ENCODE assay signal across 8 cellular contexts in genomic region chr18:23134780-23135678, GRCh38. TPM values are rescaled to one million over a fixed set of nuclear protein-coding genes. Genes with fewer than 3 reads are reported as not detected.
DNase-seq lines count a peak whose midpoint lies in the region; ATAC-seq and TF ChIP-seq lines count a peak whose summit lies in the region.

TSS of gene CABLES1 (plus strand) at chr18:23135485. CDS start at chr18:23135763, 278 bp downstream.

- H3K27me3 ChIP-seq in MG63, result no peaks in the 10 kb centered on the region
- H3K27me3 ChIP-seq in effector memory CD4-positive, alpha-beta T cell (replicated peaks; ENCODE audit: control insufficient read depth, insufficient read depth, low read length, poor library complexity, severe bottlenecking), result peaks cover 22% of the 10 kb centered on the region

- H3K9me3 ChIP-seq in MG63, result no peaks in the 10 kb centered on the region
- no peaks in the 10 kb centered on the region for H3K9me3 ChIP-seq in effector memory CD4-positive, alpha-beta T cell (ENCODE audit: control insufficient read depth, low read length)

- H3K27ac ChIP-seq in effector memory CD4-positive, alpha-beta T cell (ENCODE audit: insufficient read depth, low read length, poor library complexity, severe bottlenecking), result no peak within 1 kb of the TSS

- H3K4me3 ChIP-seq in MG63 (peak within 1 kb of the TSS; percentile 61), WI38 (ENCODE audit: low read depth, low read length) (peak within 1 kb of the TSS; percentile 90)
- H3K4me3 ChIP-seq in effector memory CD4-positive, alpha-beta T cell (ENCODE audit: insufficient read depth, low read depth, low read length, poor library complexity, severe bottlenecking), result peak within 1 kb of the TSS; percentile 58

- peak; percentile 24 for ATAC-seq in GM19463 (IDR thresholded peaks at IDR 0.05; ENCODE audit: unreplicated experiment)
- ATAC-seq in stimulated activated naive CD8-positive, alpha-beta T cell treated with anti-CD3 and anti-CD28 coated beads, Interleukin-15, Interleukin-2, amounts not matched to agents 100 U/mL and 50 U/mL, for 24 hours, result peak; percentile 41

- TF ChIP-seq CTCF in WI38 (IDR thresholded peaks at IDR 0.05; ENCODE audit: low read depth, low read length), result no peak

- no peaks in the 10 kb centered on the region; the same call in 1 of the 2 replicates for H3K36me3 ChIP-seq in MG63
- no peaks in the 10 kb centered on the region for H3K36me3 ChIP-seq in effector memory CD4-positive, alpha-beta T cell (ENCODE audit: control insufficient read depth, insufficient read depth, low read length)

- in situ Hi-C loops in Caki2 (cut with HindIII; ENCODE audit: low pct_unique_long_range_greater_than_20kb, low sequenced_read_pairs), result no loop called here

- peak; percentile 65 for DNase-seq in Caki2 (ENCODE audit: low read depth)
- peak; percentile 71 for DNase-seq in MG63
- no peak for DNase-seq in effector memory CD4-positive, alpha-beta T cell
- DNase-seq in medulla oblongata (ENCODE audit: extremely low spot score), result peak; percentile 50
- DNase-seq in stimulated activated naive CD8-positive, alpha-beta T cell treated with anti-CD3 and anti-CD28 coated beads, Interleukin-15, Interleukin-2, amounts not matched to agents 100 U/mL and 50 U/mL, for 24 hours, result peak; percentile 39
- DNase-seq in activated gamma-delta T cell (lab: John Stamatoyannopoulos, UW), result no peak

- peaks cover 17% of the 10 kb centered on the region for H3K4me1 ChIP-seq in effector memory CD4-positive, alpha-beta T cell (ENCODE audit: control insufficient read depth, insufficient read depth, low read length, poor library complexity, severe bottlenecking)

RNA-seq across cellular contexts. Expression of gene CABLES1, which starts in this region (rescaled TPM):
- total RNA-seq in Caki2 (2014; rRNA removed; shearing (Covaris generic); ENCODE audit: low replicate concordance), result 1.3 and 1.7 TPM in 2 replicates
- total RNA-seq in MG63 (2014; rRNA removed; shearing (Covaris generic); ENCODE audit: low replicate concordance), result 1.1 and 1.3 TPM in 2 replicates

Comparison
In these comparisons a context has a peak if more than half of its experiments do, and no peak if none do; other contexts are left out.
1. DNase-seq: peak in Caki2 (single experiment), MG63 (single experiment), medulla oblongata (single experiment) and stimulated activated naive CD8-positive, alpha-beta T cell treated with anti-CD3 and anti-CD28 coated beads, Interleukin-15, Interleukin-2, amounts not matched to agents 100 U/mL and 50 U/mL, for 24 hours (single experiment); none in effector memory CD4-positive, alpha-beta T cell (0 of 3) and activated gamma-delta T cell (single experiment).
2. Peak in every context shown above with its lines, with median percentiles within 50 percentile points of each other: H3K4me3 ChIP-seq.